In genomic region chr4:145840162-145840768, GRCh38 we compare ENCODE assay signal across 8 cellular contexts.
A peak's percentile ranks its signal among the peaks of the same experiment; 100 is the strongest.
DNase-seq lines count a peak whose midpoint lies in the region; ATAC-seq and TF ChIP-seq lines count a peak whose summit lies in the region.

No MANE protein-coding gene starts in this region.

- H3K36me3 Mint-ChIP-seq in activated naive CD4-positive, alpha-beta T cell treated with anti-CD3 and anti-CD28 coated beads for 36 hours (ENCODE audit: low read depth) = peaks cover 48% of the 10 kb centered on the region
- H3K36me3 Mint-ChIP-seq in T-helper 2 cell treated with Interferon-gamma antibody and Interleukin-4, amounts not matched to agents 5 μg/mL and 100 μg/mL, for 36 hours (ENCODE audit: low read depth) = peaks cover 27% of the 10 kb centered on the region

- H3K4me1 Mint-ChIP-seq in activated naive CD4-positive, alpha-beta T cell treated with anti-CD3 and anti-CD28 coated beads for 36 hours (ENCODE audit: low read depth) = peaks cover 22% of the 10 kb centered on the region
- peaks cover 28% of the 10 kb centered on the region for H3K4me1 Mint-ChIP-seq in T-helper 2 cell treated with Interferon-gamma antibody and Interleukin-4, amounts not matched to agents 5 μg/mL and 100 μg/mL, for 36 hours (ENCODE audit: low read depth)

- intact Hi-C loops in activated naive CD4-positive, alpha-beta T cell treated with anti-CD3 and anti-CD28 coated beads for 36 hours (cut with micrococcal nuclease) = loop anchor here (2.0 to 10.0 kb wide), 2 partner anchors 99 to 335 kb away; partner anchors contain the start of genes LSM6 and ZNF827
- intact Hi-C loops in esophagus muscularis mucosa (cut with DNase I) = no loop called here

- 69% methylated on average over 3 of the region's 3 CpGs for WGBS in esophagus muscularis mucosa

- TF ChIP-seq POLR2A in esophagus muscularis mucosa (IDR thresholded peaks at IDR 0.05; ENCODE audit: low read depth) = no peak

- no peaks in the 10 kb centered on the region for H3K79me2 ChIP-seq in osteoblast (ENCODE audit: insufficient read depth, low read length)

- H3K27me3 ChIP-seq in esophagus muscularis mucosa (no peaks in the 10 kb centered on the region), osteoblast (ENCODE audit: insufficient read depth, low read length) (no peaks in the 10 kb centered on the region)

- peaks cover 0 to 12% (median 1%) of the 10 kb centered on the region in 4 donors for H3K4me1 ChIP-seq in esophagus muscularis mucosa
- peaks cover 32% of the 10 kb centered on the region for H3K4me1 ChIP-seq in osteoblast (ENCODE audit: insufficient read depth, low read length)

- no peak overlapping the region for H3K4me3 Mint-ChIP-seq in activated naive CD4-positive, alpha-beta T cell treated with anti-CD3 and anti-CD28 coated beads for 36 hours
- no peak overlapping the region for H3K4me3 Mint-ChIP-seq in T-helper 2 cell treated with Interferon-gamma antibody and Interleukin-4, amounts not matched to agents 5 μg/mL and 100 μg/mL, for 36 hours

- H2AFZ ChIP-seq in osteoblast (ENCODE audit: low read length) = no peak overlapping the region

- no peak overlapping the region for H3K4me2 ChIP-seq in osteoblast (ENCODE audit: insufficient read depth, low read length)

- H3K36me3 ChIP-seq in esophagus muscularis mucosa = peaks cover 0 to 21% (median 3%) of the 10 kb centered on the region in 4 donors
- no peaks in the 10 kb centered on the region for H3K36me3 ChIP-seq in osteoblast (ENCODE audit: insufficient read depth, low read length)

- no peaks in the 10 kb centered on the region for H4K20me1 ChIP-seq in osteoblast (ENCODE audit: insufficient read depth, low read length)

- TF ChIP-seq CTCF in esophagus muscularis mucosa (IDR thresholded peaks at IDR 0.05) (peak; percentile 41 to 58 (median 50)), osteoblast (IDR thresholded peaks at IDR 0.05; ENCODE audit: extremely low read depth, low read depth, low read length) (peak; percentile 53)

- H3K4me3 ChIP-seq in esophagus muscularis mucosa = no peak overlapping the region
- no peak overlapping the region for H3K4me3 ChIP-seq in osteoblast (ENCODE audit: insufficient read depth, low read length)

- CTCF ChIA-PET in activated naive CD4-positive, alpha-beta T cell treated with anti-CD3 and anti-CD28 coated beads for 36 hours (lab: Charles Lee) = interaction anchor here (0.6 to 1.0 kb wide), 4 partner anchors 11 to 634 kb away, joined by 3 to 4 read pairs (median 4); no protein-coding TSS in a partner anchor

- ATAC-seq in GM21447 (IDR thresholded peaks at IDR 0.05; ENCODE audit: unreplicated experiment) = peak; percentile 83

- H3K27me3 Mint-ChIP-seq in activated naive CD4-positive, alpha-beta T cell treated with anti-CD3 and anti-CD28 coated beads for 36 hours (ENCODE audit: low read depth) = no peaks in the 10 kb centered on the region
- no peaks in the 10 kb centered on the region for H3K27me3 Mint-ChIP-seq in T-helper 2 cell treated with Interferon-gamma antibody and Interleukin-4, amounts not matched to agents 5 μg/mL and 100 μg/mL, for 36 hours (ENCODE audit: low read depth)

- no peak for TF ChIP-seq EP300 in esophagus muscularis mucosa (IDR thresholded peaks at IDR 0.05)

- H3K27ac Mint-ChIP-seq in activated naive CD4-positive, alpha-beta T cell treated with anti-CD3 and anti-CD28 coated beads for 36 hours = no peak overlapping the region
- no peak overlapping the region for H3K27ac Mint-ChIP-seq in T-helper 2 cell treated with Interferon-gamma antibody and Interleukin-4, amounts not matched to agents 5 μg/mL and 100 μg/mL, for 36 hours

- H3K27ac ChIP-seq in esophagus muscularis mucosa (replicated peaks in 1 of 4) (no peak overlapping the region), osteoblast (ENCODE audit: low read depth, low read length) (no peak overlapping the region)

- no peaks in the 10 kb centered on the region for H3K9me3 ChIP-seq in esophagus muscularis mucosa
- no peaks in the 10 kb centered on the region for H3K9me3 ChIP-seq in osteoblast (ENCODE audit: low read depth, low read length)

- peak; percentile 22 for DNase-seq in activated naive CD4-positive, alpha-beta T cell treated with anti-CD3 and anti-CD28 coated beads for 36 hours
- no peak for DNase-seq in activated naive CD4-positive, alpha-beta T cell (lab: John Stamatoyannopoulos, UW)
- DNase-seq in HT-29 (ENCODE audit: low spot score) (peak; percentile 61), SHP77 (lab: John Stamatoyannopoulos, UW) (peak; percentile 32 to 34), esophagus muscularis mucosa (ENCODE audit: extremely low spot score) (no peak), osteoblast (ENCODE audit: insufficient read length, low spot score, missing footprints) (no peak)
- DNase-seq in T-helper 2 cell treated with Interferon-gamma antibody and Interleukin-4, amounts not matched to agents 5 μg/mL and 100 μg/mL, for 36 hours (ENCODE audit: low spot score) = no peak

- H3K9me3 Mint-ChIP-seq in activated naive CD4-positive, alpha-beta T cell treated with anti-CD3 and anti-CD28 coated beads for 36 hours = no peaks in the 10 kb centered on the region
- no peaks in the 10 kb centered on the region for H3K9me3 Mint-ChIP-seq in T-helper 2 cell treated with Interferon-gamma antibody and Interleukin-4, amounts not matched to agents 5 μg/mL and 100 μg/mL, for 36 hours

Comparison
In these comparisons a context has a peak if more than half of its experiments do, and no peak if none do; other contexts are left out.
1. DNase-seq: peak in activated naive CD4-positive, alpha-beta T cell treated with anti-CD3 and anti-CD28 coated beads for 36 hours (single experiment), HT-29 (single experiment) and SHP77 (2 of 2); none in activated naive CD4-positive, alpha-beta T cell (0 of 4), esophagus muscularis mucosa (single experiment), osteoblast (single experiment) and T-helper 2 cell treated with Interferon-gamma antibody and Interleukin-4, amounts not matched to agents 5 μg/mL and 100 μg/mL, for 36 hours (single experiment).